ENCODE assay signal across 1 cellular context in genomic region chr4:184028571-184028996, GRCh38.
TF ChIP-seq lines count a peak whose summit lies in the region.

No MANE protein-coding gene starts in this region.

TF ChIP-seq in K562, 482 proteins besides CTCF, POLR2A, EP300 and RAD21 (continued from another document):
- TF ChIP-seq, protein P1, sequence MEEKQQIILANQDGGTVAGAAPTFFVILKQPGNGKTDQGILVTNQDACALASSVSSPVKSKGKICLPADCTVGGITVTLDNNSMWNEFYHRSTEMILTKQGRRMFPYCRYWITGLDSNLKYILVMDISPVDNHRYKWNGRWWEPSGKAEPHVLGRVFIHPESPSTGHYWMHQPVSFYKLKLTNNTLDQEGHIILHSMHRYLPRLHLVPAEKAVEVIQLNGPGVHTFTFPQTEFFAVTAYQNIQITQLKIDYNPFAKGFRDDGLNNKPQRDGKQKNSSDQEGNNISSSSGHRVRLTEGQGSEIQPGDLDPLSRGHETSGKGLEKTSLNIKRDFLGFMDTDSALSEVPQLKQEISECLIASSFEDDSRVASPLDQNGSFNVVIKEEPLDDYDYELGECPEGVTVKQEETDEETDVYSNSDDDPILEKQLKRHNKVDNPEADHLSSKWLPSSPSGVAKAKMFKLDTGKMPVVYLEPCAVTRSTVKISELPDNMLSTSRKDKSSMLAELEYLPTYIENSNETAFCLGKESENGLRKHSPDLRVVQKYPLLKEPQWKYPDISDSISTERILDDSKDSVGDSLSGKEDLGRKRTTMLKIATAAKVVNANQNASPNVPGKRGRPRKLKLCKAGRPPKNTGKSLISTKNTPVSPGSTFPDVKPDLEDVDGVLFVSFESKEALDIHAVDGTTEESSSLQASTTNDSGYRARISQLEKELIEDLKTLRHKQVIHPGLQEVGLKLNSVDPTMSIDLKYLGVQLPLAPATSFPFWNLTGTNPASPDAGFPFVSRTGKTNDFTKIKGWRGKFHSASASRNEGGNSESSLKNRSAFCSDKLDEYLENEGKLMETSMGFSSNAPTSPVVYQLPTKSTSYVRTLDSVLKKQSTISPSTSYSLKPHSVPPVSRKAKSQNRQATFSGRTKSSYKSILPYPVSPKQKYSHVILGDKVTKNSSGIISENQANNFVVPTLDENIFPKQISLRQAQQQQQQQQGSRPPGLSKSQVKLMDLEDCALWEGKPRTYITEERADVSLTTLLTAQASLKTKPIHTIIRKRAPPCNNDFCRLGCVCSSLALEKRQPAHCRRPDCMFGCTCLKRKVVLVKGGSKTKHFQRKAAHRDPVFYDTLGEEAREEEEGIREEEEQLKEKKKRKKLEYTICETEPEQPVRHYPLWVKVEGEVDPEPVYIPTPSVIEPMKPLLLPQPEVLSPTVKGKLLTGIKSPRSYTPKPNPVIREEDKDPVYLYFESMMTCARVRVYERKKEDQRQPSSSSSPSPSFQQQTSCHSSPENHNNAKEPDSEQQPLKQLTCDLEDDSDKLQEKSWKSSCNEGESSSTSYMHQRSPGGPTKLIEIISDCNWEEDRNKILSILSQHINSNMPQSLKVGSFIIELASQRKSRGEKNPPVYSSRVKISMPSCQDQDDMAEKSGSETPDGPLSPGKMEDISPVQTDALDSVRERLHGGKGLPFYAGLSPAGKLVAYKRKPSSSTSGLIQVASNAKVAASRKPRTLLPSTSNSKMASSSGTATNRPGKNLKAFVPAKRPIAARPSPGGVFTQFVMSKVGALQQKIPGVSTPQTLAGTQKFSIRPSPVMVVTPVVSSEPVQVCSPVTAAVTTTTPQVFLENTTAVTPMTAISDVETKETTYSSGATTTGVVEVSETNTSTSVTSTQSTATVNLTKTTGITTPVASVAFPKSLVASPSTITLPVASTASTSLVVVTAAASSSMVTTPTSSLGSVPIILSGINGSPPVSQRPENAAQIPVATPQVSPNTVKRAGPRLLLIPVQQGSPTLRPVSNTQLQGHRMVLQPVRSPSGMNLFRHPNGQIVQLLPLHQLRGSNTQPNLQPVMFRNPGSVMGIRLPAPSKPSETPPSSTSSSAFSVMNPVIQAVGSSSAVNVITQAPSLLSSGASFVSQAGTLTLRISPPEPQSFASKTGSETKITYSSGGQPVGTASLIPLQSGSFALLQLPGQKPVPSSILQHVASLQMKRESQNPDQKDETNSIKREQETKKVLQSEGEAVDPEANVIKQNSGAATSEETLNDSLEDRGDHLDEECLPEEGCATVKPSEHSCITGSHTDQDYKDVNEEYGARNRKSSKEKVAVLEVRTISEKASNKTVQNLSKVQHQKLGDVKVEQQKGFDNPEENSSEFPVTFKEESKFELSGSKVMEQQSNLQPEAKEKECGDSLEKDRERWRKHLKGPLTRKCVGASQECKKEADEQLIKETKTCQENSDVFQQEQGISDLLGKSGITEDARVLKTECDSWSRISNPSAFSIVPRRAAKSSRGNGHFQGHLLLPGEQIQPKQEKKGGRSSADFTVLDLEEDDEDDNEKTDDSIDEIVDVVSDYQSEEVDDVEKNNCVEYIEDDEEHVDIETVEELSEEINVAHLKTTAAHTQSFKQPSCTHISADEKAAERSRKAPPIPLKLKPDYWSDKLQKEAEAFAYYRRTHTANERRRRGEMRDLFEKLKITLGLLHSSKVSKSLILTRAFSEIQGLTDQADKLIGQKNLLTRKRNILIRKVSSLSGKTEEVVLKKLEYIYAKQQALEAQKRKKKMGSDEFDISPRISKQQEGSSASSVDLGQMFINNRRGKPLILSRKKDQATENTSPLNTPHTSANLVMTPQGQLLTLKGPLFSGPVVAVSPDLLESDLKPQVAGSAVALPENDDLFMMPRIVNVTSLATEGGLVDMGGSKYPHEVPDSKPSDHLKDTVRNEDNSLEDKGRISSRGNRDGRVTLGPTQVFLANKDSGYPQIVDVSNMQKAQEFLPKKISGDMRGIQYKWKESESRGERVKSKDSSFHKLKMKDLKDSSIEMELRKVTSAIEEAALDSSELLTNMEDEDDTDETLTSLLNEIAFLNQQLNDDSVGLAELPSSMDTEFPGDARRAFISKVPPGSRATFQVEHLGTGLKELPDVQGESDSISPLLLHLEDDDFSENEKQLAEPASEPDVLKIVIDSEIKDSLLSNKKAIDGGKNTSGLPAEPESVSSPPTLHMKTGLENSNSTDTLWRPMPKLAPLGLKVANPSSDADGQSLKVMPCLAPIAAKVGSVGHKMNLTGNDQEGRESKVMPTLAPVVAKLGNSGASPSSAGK (IDR thresholded peaks at IDR 0.05) = no peak
TF ChIP-seq in K562: peak in this region for 0.
